Comparison of ENCODE assay signal across 1 cellular context in genomic region chr10:86668297-86669165, GRCh38.
TF ChIP-seq lines count a peak whose summit lies in the region.

LDB3 (plus strand) TSS chr10:86668511; CDS start chr10:86668692, 181 bp downstream.

TF ChIP-seq in HEK293, 187 proteins besides CTCF, POLR2A, EP300 and RAD21 (continued from another document and continues in another):
- TF ChIP-seq ZNF398 (tag by site-specific recombination; IDR thresholded peaks at IDR 0.05), result peak; percentile 59
- TF ChIP-seq FEZF1 (tag by site-specific recombination; IDR thresholded peaks at IDR 0.05), result peak; percentile 28
- 0 out of 2 replicates have a peak, but pooled peaks have one; percentile 55 for TF ChIP-seq ZFP69B (tag by site-specific recombination; IDR thresholded peaks at IDR 0.05)
- peak; percentile 69 for TF ChIP-seq SP7 (tag by site-specific recombination; IDR thresholded peaks at IDR 0.05)
- TF ChIP-seq ZNF18 (tag by site-specific recombination; IDR thresholded peaks at IDR 0.05), result peak; percentile 68; the same call in 1 of the 2 replicates
- no peak for TF ChIP-seq ZNF677 (tag by site-specific recombination; IDR thresholded peaks at IDR 0.05)
- no peak for TF ChIP-seq ZNF366 (tag by site-specific recombination; conservative IDR thresholded peaks at IDR 0.05)
- TF ChIP-seq ZNF530 (tag by site-specific recombination; IDR thresholded peaks at IDR 0.05; ENCODE audit: low read depth), result no peak
- TF ChIP-seq ZNF600 (tag by site-specific recombination; IDR thresholded peaks at IDR 0.05), result peak; percentile 62; the same call in 1 of the 2 replicates
- TF ChIP-seq ZBTB6 (tag by site-specific recombination; IDR thresholded peaks at IDR 0.05), result no peak
- TF ChIP-seq ZBTB10 (tag by site-specific recombination; IDR thresholded peaks at IDR 0.05), result no peak
- peak; percentile 60; the same call in 1 of the 2 replicates for TF ChIP-seq ZNF501 (tag by site-specific recombination; IDR thresholded peaks at IDR 0.05)
- no peak for TF ChIP-seq ZBTB26 (tag by site-specific recombination; optimal IDR thresholded peaks at IDR 0.05)
- TF ChIP-seq ZNF19 (tag by site-specific recombination; IDR thresholded peaks at IDR 0.05; ENCODE audit: low read depth), result no peak
- TF ChIP-seq TCF7L2 (IDR thresholded peaks at IDR 0.05; ENCODE audit: borderline replicate concordance, low read depth, low read length), result no peak
- TF ChIP-seq ZBTB20 (tag by site-specific recombination; IDR thresholded peaks at IDR 0.05), result no peak
- TF ChIP-seq ZNF843 (tag by site-specific recombination; IDR thresholded peaks at IDR 0.05), result peak; percentile 63
- peak; percentile 61 for TF ChIP-seq INSM2 (tag by site-specific recombination; IDR thresholded peaks at IDR 0.05)
- TF ChIP-seq IKZF3 (tag by site-specific recombination; IDR thresholded peaks at IDR 0.05), result peak; percentile 56
- peak; percentile 85 for TF ChIP-seq ZNF341 (tag by site-specific recombination; IDR thresholded peaks at IDR 0.05; ENCODE audit: low read depth)
- peak; percentile 90 for TF ChIP-seq GLIS2 (tag by site-specific recombination; IDR thresholded peaks at IDR 0.05)
- TF ChIP-seq KLF17 (tag by site-specific recombination; IDR thresholded peaks at IDR 0.05), result peak; percentile 77; the same call in 1 of the 2 replicates
- TF ChIP-seq HIC1 (tag by site-specific recombination; IDR thresholded peaks at IDR 0.05), result peak; percentile 66
- no peak for TF ChIP-seq ZNF830 (tag by site-specific recombination; IDR thresholded peaks at IDR 0.05; ENCODE audit: low read depth)
- no peak for TF ChIP-seq ZNF148 (tag by site-specific recombination; IDR thresholded peaks at IDR 0.05; ENCODE audit: borderline replicate concordance)
- no peak for TF ChIP-seq ZNF580 (tag by site-specific recombination; IDR thresholded peaks at IDR 0.05)
- no peak for TF ChIP-seq ZNF624 (tag by site-specific recombination; IDR thresholded peaks at IDR 0.05)
- no peak for TF ChIP-seq ZFP37 (tag by site-specific recombination; IDR thresholded peaks at IDR 0.05)
- TF ChIP-seq KLF7 (tag by site-specific recombination; IDR thresholded peaks at IDR 0.05; ENCODE audit: borderline replicate concordance), result no peak
- TF ChIP-seq ZEB2 (tag by site-specific recombination; IDR thresholded peaks at IDR 0.05), result peak; percentile 63; the same call in 1 of the 2 replicates
- TF ChIP-seq ZNF202 (tag by site-specific recombination; IDR thresholded peaks at IDR 0.05; ENCODE audit: borderline replicate concordance), result no peak
- TF ChIP-seq OSR2 (tag by site-specific recombination; IDR thresholded peaks at IDR 0.05), result 0 out of 2 replicates have a peak, but pooled peaks have one; percentile 10
- TF ChIP-seq PRDM10 (tag by site-specific recombination; IDR thresholded peaks at IDR 0.05), result peak; percentile 48; the same call in 1 of the 2 replicates
- no peak for TF ChIP-seq ZNF248 (tag by site-specific recombination; IDR thresholded peaks at IDR 0.05)
- peak; percentile 95 for TF ChIP-seq ZIC2 (tag by site-specific recombination; IDR thresholded peaks at IDR 0.05)
- no peak for TF ChIP-seq ZNF2 (tag by site-specific recombination; IDR thresholded peaks at IDR 0.05)
- no peak for TF ChIP-seq ZNF274 (IDR thresholded peaks at IDR 0.05; ENCODE audit: low read length)
- TF ChIP-seq ZNF274 (tag by site-specific recombination; IDR thresholded peaks at IDR 0.05; ENCODE audit: borderline replicate concordance), result no peak
- no peak for TF ChIP-seq ZNF138 (tag by site-specific recombination; IDR thresholded peaks at IDR 0.05; ENCODE audit: borderline replicate concordance)
- TF ChIP-seq ZNF335 (tag by site-specific recombination; conservative IDR thresholded peaks at IDR 0.05), result peak; percentile 56
